Comparison of ENCODE assay signal across 1 cellular context in the genomic region with DNA sequence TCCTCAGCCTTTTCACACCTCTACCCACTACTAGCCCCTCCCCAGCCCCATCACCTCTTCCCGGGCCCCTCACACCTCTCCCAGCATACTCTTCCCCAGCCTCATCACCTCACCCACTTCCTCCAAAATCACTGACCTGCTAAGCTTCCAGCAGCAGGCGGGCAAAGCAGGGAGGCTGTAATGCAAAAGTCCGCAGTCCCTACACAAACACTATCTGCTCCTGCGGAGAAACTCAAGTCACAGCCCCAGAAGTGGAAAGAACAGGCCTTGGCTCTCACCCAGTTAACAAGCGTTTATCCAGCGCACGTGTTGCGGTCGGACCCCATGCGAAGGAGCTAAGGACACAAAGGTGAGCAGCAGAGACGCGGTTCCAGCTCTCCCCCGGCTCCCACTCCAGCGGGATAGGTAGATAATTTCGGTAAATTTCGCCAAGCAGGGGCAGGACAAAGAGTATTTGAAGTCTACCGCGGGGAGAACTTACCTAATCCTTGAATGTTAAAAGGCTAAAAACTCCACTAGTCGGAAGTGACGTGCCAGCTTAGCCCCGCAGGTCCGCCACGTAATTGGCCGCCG.
A peak's percentile ranks its signal among the peaks of the same experiment; 100 is the strongest.
TF ChIP-seq lines count a peak whose summit lies in the region.

No MANE protein-coding gene starts in this region.

TF ChIP-seq in endothelial cell of umbilical vein, 7 proteins besides CTCF, POLR2A, EP300 and RAD21:
- TF ChIP-seq POLR2AphosphoS5 (IDR thresholded peaks at IDR 0.05; ENCODE audit: insufficient read depth, low read depth, low read length) (no peak), FOS (IDR thresholded peaks at IDR 0.05; ENCODE audit: borderline replicate concordance, insufficient read depth, low read length) (no peak), JUN (IDR thresholded peaks at IDR 0.05; ENCODE audit: borderline replicate concordance, insufficient read depth, insufficient read length, low read depth) (no peak), GATA2 (IDR thresholded peaks at IDR 0.05; ENCODE audit: insufficient read depth, insufficient read length, low read depth, low read length) (no peak)
- TF ChIP-seq, protein P1, sequence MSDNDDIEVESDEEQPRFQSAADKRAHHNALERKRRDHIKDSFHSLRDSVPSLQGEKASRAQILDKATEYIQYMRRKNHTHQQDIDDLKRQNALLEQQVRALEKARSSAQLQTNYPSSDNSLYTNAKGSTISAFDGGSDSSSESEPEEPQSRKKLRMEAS (IDR thresholded peaks at IDR 0.05; ENCODE audit: insufficient read depth, insufficient read length), result peak; percentile 55
